In the genomic region with DNA sequence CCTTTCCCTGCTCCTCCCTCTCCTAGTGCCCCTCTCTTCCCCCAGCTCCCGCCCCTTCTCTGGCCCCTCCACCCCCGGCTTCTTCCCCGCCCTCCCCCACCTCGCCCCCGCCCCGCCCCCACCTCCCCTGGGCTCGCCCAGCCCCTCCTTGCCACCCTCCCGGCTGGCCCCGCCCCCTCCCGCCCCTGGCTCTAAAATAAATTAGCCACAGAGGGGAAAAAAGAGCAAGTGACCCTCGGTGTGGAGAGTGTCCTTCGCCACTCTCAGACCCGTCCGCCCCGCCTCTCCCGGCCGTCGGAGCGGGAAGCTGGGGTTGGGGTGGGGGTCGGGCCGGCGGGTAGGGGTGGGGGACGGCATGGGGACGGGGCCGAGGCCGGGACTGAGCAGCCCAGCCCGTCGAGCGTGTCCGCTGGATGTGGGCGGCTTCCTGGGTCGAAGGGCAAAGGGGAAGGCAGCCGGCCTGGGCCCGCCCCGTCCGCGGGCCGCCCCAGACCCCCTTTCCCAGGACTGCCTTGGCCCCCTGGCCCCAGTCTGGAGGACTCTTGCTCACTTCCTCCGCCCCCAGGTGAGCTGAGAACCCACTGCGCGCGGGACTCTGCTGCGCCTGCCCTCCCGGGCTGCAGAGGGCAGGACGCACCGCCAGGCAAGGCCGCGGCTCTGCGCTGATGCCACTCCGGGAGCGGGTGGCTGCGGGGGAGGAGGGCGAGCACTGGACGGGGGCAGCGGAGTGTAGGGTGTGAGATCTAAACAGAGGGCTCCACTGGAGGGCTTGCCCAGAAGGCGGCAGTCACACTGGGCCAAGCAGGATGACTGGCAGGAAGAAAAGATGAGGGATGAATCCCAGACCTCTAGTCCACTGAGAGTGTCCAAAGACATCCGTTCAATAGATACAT, we compare ENCODE assay signal across 16 cellular contexts. TPM values are rescaled to one million over a fixed set of nuclear protein-coding genes. Genes with fewer than 3 reads are reported as not detected.
DNase-seq lines count a peak whose midpoint lies in the region; ATAC-seq and TF ChIP-seq lines count a peak whose summit lies in the region.
"Had no signal": no experiment of that assay in that cellular context is flagged by ENCODE, and none has a peak within 500 bp of the region (broad histone marks: within the 10 kb centered on the region; RNA-seq: fewer than 3 reads in every experiment).

No MANE protein-coding gene starts in this region.

- WGBS in esophagus muscularis mucosa, result 58% methylated on average over 27 of the region's 57 CpGs
- 35% methylated on average over 57 of the region's 57 CpGs for WGBS in urinary bladder

- peaks cover 28 to 52% (median 48%) of the 10 kb centered on the region in 4 donors for H3K4me1 ChIP-seq in esophagus muscularis mucosa
- peaks cover 21% of the 10 kb centered on the region for H3K4me1 ChIP-seq in mucosa of descending colon (ENCODE audit: low read depth)
- peaks cover 2% of the 10 kb centered on the region for H3K4me1 ChIP-seq in urinary bladder (ENCODE audit: insufficient read depth)

- no peaks in the 10 kb centered on the region for H3K9me3 Mint-ChIP-seq in activated CD4-positive, alpha-beta memory T cell treated with anti-CD3 and anti-CD28 coated beads for 36 hours
- H3K9me3 Mint-ChIP-seq: activated T-cell treated with anti-CD3 and anti-CD28 coated beads, Interleukin-2, amount 50 U/mL, for 72 hours; HFFc6 had no signal

- H3K27ac ChIP-seq in esophagus muscularis mucosa (replicated peaks in 1 of 4) (peak overlapping the region; percentile 55 to 68 (median 65)), urinary bladder (ENCODE audit: low read depth) (no peak overlapping the region)
- H3K27ac ChIP-seq: HL-60, pancreas had no signal

- intact Hi-C loops in esophagus muscularis mucosa (cut with DNase I), result no loop called here
- intact Hi-C loops in mucosa of descending colon (cut with DNase I, micrococcal nuclease), result no loop called here
- intact Hi-C loops in activated CD4-positive, alpha-beta memory T cell treated with anti-CD3 and anti-CD28 coated beads for 36 hours (cut with micrococcal nuclease), result no loop called here

- TF ChIP-seq CTCF in esophagus muscularis mucosa (IDR thresholded peaks at IDR 0.05), result no peak
- no peak for TF ChIP-seq CTCF in mucosa of descending colon (IDR thresholded peaks at IDR 0.05)

- no peak for TF ChIP-seq EP300 in esophagus muscularis mucosa (IDR thresholded peaks at IDR 0.05)

- H3K27ac Mint-ChIP-seq in activated CD4-positive, alpha-beta memory T cell treated with anti-CD3 and anti-CD28 coated beads for 36 hours, result no peak overlapping the region
- H3K27ac Mint-ChIP-seq: activated T-cell treated with anti-CD3 and anti-CD28 coated beads, Interleukin-2, amount 50 U/mL, for 72 hours; HFFc6 had no signal

- H3K36me3 ChIP-seq in esophagus muscularis mucosa (no peaks in the 10 kb centered on the region), mucosa of descending colon (ENCODE audit: low read depth) (no peaks in the 10 kb centered on the region), urinary bladder (ENCODE audit: insufficient read depth) (no peaks in the 10 kb centered on the region)
- H3K36me3 ChIP-seq: pancreas had no signal

- H3K4me3 Mint-ChIP-seq in activated CD4-positive, alpha-beta memory T cell treated with anti-CD3 and anti-CD28 coated beads for 36 hours, result no peak overlapping the region
- H3K4me3 Mint-ChIP-seq: activated T-cell treated with anti-CD3 and anti-CD28 coated beads, Interleukin-2, amount 50 U/mL, for 72 hours; HFFc6 had no signal

- H3K27me3 Mint-ChIP-seq in activated CD4-positive, alpha-beta memory T cell treated with anti-CD3 and anti-CD28 coated beads for 36 hours, result peaks cover 32% of the 10 kb centered on the region

- H3K9me3 ChIP-seq in esophagus muscularis mucosa (no peaks in the 10 kb centered on the region), mucosa of descending colon (no peaks in the 10 kb centered on the region)
- H3K9me3 ChIP-seq: pancreas had no signal

- DNase-seq in NOMO-1 (lab: John Stamatoyannopoulos, UW; ENCODE audit: unreplicated experiment in 2 of 2) (peak; percentile 16 to 36), NOMO-1 treated with dmso at 0.1 percent for 144 hours (lab: John Stamatoyannopoulos, UW; ENCODE audit: unreplicated experiment) (no peak), esophagus muscularis mucosa (ENCODE audit: extremely low spot score) (no peak), mucosa of descending colon (no peak)
- DNase-seq in activated CD4-positive, alpha-beta memory T cell treated with anti-CD3 and anti-CD28 coated beads for 36 hours, result no peak
- DNase-seq: activated T-cell treated with anti-CD3 and anti-CD28 coated beads, Interleukin-2, amount 50 U/mL, for 72 hours; GF-D8; HFFc6; hypothalamus; NCI-H1417 had no signal

- peaks cover 0 to 61% (median 29%) of the 10 kb centered on the region in 4 donors for H3K27me3 ChIP-seq in esophagus muscularis mucosa

- peak; percentile 34 for ATAC-seq in mucosa of descending colon
- ATAC-seq in GM18907 (IDR thresholded peaks at IDR 0.05; ENCODE audit: unreplicated experiment), result no peak
- no peak for ATAC-seq in GM21619 (IDR thresholded peaks at IDR 0.05; ENCODE audit: unreplicated experiment)
- ATAC-seq: activated T-cell treated with anti-CD3 and anti-CD28 coated beads, Interleukin-2, amount 50 U/mL, for 72 hours; Panc1 had no signal

- peaks cover 20% of the 10 kb centered on the region for H3K4me1 Mint-ChIP-seq in activated CD4-positive, alpha-beta memory T cell treated with anti-CD3 and anti-CD28 coated beads for 36 hours (ENCODE audit: low read depth)

- POLR2A ChIA-PET in activated CD4-positive, alpha-beta memory T cell treated with anti-CD3 and anti-CD28 coated beads for 36 hours (lab: Charles Lee), result no interaction called here

- H3K4me3 ChIP-seq in esophagus muscularis mucosa (peak overlapping the region; percentile 56 to 68 (median 58)), mucosa of descending colon (no peak overlapping the region), urinary bladder (ENCODE audit: low read depth, low read length) (peak overlapping the region; percentile 10)

- TF ChIP-seq POLR2A in esophagus muscularis mucosa (IDR thresholded peaks at IDR 0.05; ENCODE audit: low read depth), result no peak

- H3K36me3 Mint-ChIP-seq in activated CD4-positive, alpha-beta memory T cell treated with anti-CD3 and anti-CD28 coated beads for 36 hours, result no peaks in the 10 kb centered on the region

- CTCF ChIA-PET in activated CD4-positive, alpha-beta memory T cell treated with anti-CD3 and anti-CD28 coated beads for 36 hours (lab: Charles Lee), result no interaction called here

RNA-seq across cellular contexts. Expression of gene FIGNL2, which starts 0.6 kb away (rescaled TPM):
- under 1 TPM; 0.23 to 0.42 (median 0.36) TPM for total RNA-seq in esophagus muscularis mucosa
- total RNA-seq in mucosa of descending colon, result under 1 TPM; 0.26 to 0.44 (median 0.34) TPM
- total RNA-seq in urinary bladder, result 0.53 TPM
- 0.33 TPM for polyA plus RNA-seq in urinary bladder
- under 1 TPM; 0.29 to 0.31 TPM for total RNA-seq in activated CD4-positive, alpha-beta memory T cell treated with anti-CD3 and anti-CD28 coated beads for 36 hours
- total RNA-seq: HFFc6 had no signal

RNA-seq across cellular contexts. Expression of gene ANKRD33, which starts 38.8 kb away (rescaled TPM):
- not detected for total RNA-seq in esophagus muscularis mucosa
- total RNA-seq in mucosa of descending colon, result under 1 TPM in 1 of 3 donors, not detected in 2; 0.46 TPM
- total RNA-seq in urinary bladder, result not detected
- polyA plus RNA-seq in urinary bladder, result not detected
- total RNA-seq in activated CD4-positive, alpha-beta memory T cell treated with anti-CD3 and anti-CD28 coated beads for 36 hours, result not detected
- total RNA-seq: activated T-cell treated with anti-CD3 and anti-CD28 coated beads, Interleukin-2, amount 50 U/mL, for 72 hours; HFFc6; pancreas had no signal
- polyA plus RNA-seq: pancreas had no signal

RNA-seq across cellular contexts. Expression of gene ACVRL1, which starts 58.2 kb away (rescaled TPM):
- total RNA-seq in esophagus muscularis mucosa (100 to 1,000 TPM; 124 to 149 (median 125) TPM), mucosa of descending colon (100 to 1,000 TPM; 132 to 261 (median 247) TPM), urinary bladder (47.9 TPM)
- 71.7 TPM for polyA plus RNA-seq in urinary bladder
- not detected for total RNA-seq in activated CD4-positive, alpha-beta memory T cell treated with anti-CD3 and anti-CD28 coated beads for 36 hours
- total RNA-seq: activated T-cell treated with anti-CD3 and anti-CD28 coated beads, Interleukin-2, amount 50 U/mL, for 72 hours had no signal

Comparison
In these comparisons a context has a peak if more than half of its experiments do, and no peak if none do; other contexts are left out.
1. DNase-seq: peak in NOMO-1 (2 of 2); none in NOMO-1 treated with dmso at 0.1 percent for 144 hours (single experiment), esophagus muscularis mucosa (single experiment), mucosa of descending colon (0 of 3) and activated CD4-positive, alpha-beta memory T cell treated with anti-CD3 and anti-CD28 coated beads for 36 hours (single experiment).
2. RNA of gene ACVRL1, which starts 58.2 kb away (total RNA-seq): 132 to 261 TPM in mucosa of descending colon, 124 to 149 TPM in esophagus muscularis mucosa and 47.9 TPM in urinary bladder (single experiment); not detected in activated CD4-positive, alpha-beta memory T cell treated with anti-CD3 and anti-CD28 coated beads for 36 hours; every median in the first group is over 10 times any median in the second.